Comparison of ENCODE assay signal across 2 cellular contexts in genomic region chr20:37397954-37398749, GRCh38.
A peak's percentile ranks its signal among the peaks of the same experiment; 100 is the strongest.
TF ChIP-seq lines count a peak whose summit lies in the region.

No MANE protein-coding gene starts in this region.

TF ChIP-seq in WTC11, 78 proteins besides CTCF, POLR2A, EP300 and RAD21:
- TF ChIP-seq ZNF281 (CRISPR knock-in tag; IDR thresholded peaks at IDR 0.05) (no peak), ATF1 (CRISPR knock-in tag; IDR thresholded peaks at IDR 0.05) (peak; percentile 39; the same call in 1 of the 2 replicates)
TF ChIP-seq in WTC11: peak in this region for 1.

TF ChIP-seq in HepG2, 621 proteins besides CTCF, POLR2A, EP300 and RAD21:
- TF ChIP-seq KLF13 (CRISPR knock-in tag; IDR thresholded peaks at IDR 0.05) (peak; percentile 24; the same call in 1 of the 2 replicates), ZBTB33 (CRISPR knock-in tag; IDR thresholded peaks at IDR 0.05) (peak; percentile 88), ZNF768 (CRISPR knock-in tag; IDR thresholded peaks at IDR 0.05) (peak; percentile 48; the same call in 1 of the 2 replicates), GRHL1 (CRISPR knock-in tag; conservative IDR thresholded peaks at IDR 0.05) (no peak), MATR3 (CRISPR knock-in tag; IDR thresholded peaks at IDR 0.05) (peak; percentile 52; the same call in 1 of the 2 replicates), ZFP36L2 (CRISPR knock-in tag; IDR thresholded peaks at IDR 0.05) (no peak), HOXA7 (CRISPR knock-in tag; IDR thresholded peaks at IDR 0.05) (0 out of 2 replicates have a peak, but pooled peaks have one; percentile 54), RCOR2 (CRISPR knock-in tag; IDR thresholded peaks at IDR 0.05) (no peak), ZNF713 (CRISPR knock-in tag; IDR thresholded peaks at IDR 0.05) (0 out of 2 replicates have a peak, but pooled peaks have one; percentile 2), EED (CRISPR knock-in tag; IDR thresholded peaks at IDR 0.05) (peak; percentile 67; the same call in 1 of the 2 replicates), ZNF709 (CRISPR knock-in tag; IDR thresholded peaks at IDR 0.05) (no peak), NONO (IDR thresholded peaks at IDR 0.05) (no peak), NONO (CRISPR knock-in tag; conservative IDR thresholded peaks at IDR 0.05) (peak; percentile 39; the same call in 1 of the 2 replicates), FIP1L1 (IDR thresholded peaks at IDR 0.05; ENCODE audit: borderline replicate concordance, insufficient read depth, low read depth, low read length) (0 out of 2 replicates have a peak, but pooled peaks have one; percentile 33), ZNF629 (CRISPR knock-in tag; conservative IDR thresholded peaks at IDR 0.05) (peak; percentile 96), ZNF788 (CRISPR knock-in tag; IDR thresholded peaks at IDR 0.05; ENCODE audit: borderline replicate concordance) (0 out of 2 replicates have a peak, but pooled peaks have one; percentile 17), TCF7L2 (IDR thresholded peaks at IDR 0.05; ENCODE audit: low read depth, low read length) (no peak), CREBL2 (CRISPR knock-in tag; IDR thresholded peaks at IDR 0.05; ENCODE audit: borderline replicate concordance) (0 out of 2 replicates have a peak, but pooled peaks have one; percentile 4), ZBTB7A (CRISPR knock-in tag; IDR thresholded peaks at IDR 0.05) (0 out of 2 replicates have a peak, but pooled peaks have one; percentile 7), ZNF691 (CRISPR knock-in tag; IDR thresholded peaks at IDR 0.05; ENCODE audit: borderline replicate concordance, low read depth) (0 out of 2 replicates have a peak, but pooled peaks have one; percentile 17), ZBTB26 (CRISPR knock-in tag; IDR thresholded peaks at IDR 0.05; ENCODE audit: borderline replicate concordance) (0 out of 2 replicates have a peak, but pooled peaks have one; percentile 58), HMGXB4 (CRISPR knock-in tag; IDR thresholded peaks at IDR 0.05; ENCODE audit: borderline replicate concordance in 1 of 2, low read depth in 1 of 2) (0 out of 4 replicates have a peak, but pooled peaks of 1 of the 2 experiments have one; percentile 3), HNRNPLL (IDR thresholded peaks at IDR 0.05; ENCODE audit: low read depth, low read length, poor library complexity, severe bottlenecking) (peak; percentile 13), ZMYM3 (CRISPR knock-in tag; IDR thresholded peaks at IDR 0.05) (peak; percentile 76), HNF1B (CRISPR knock-in tag; IDR thresholded peaks at IDR 0.05) (no peak), AGO2 (optimal IDR thresholded peaks at IDR 0.05; ENCODE audit: low read depth, low read length) (peak; percentile 77), ZNF274 (CRISPR knock-in tag; IDR thresholded peaks at IDR 0.05) (0 out of 2 replicates have a peak, but pooled peaks have one; percentile 7), PAF1 (CRISPR knock-in tag; IDR thresholded peaks at IDR 0.05) (0 out of 2 replicates have a peak, but pooled peaks have one; percentile 61), DPF2 (CRISPR knock-in tag; IDR thresholded peaks at IDR 0.05; ENCODE audit: borderline replicate concordance, low read depth) (peak; percentile 8; the same call in 1 of the 2 replicates), MIXL1 (CRISPR knock-in tag; IDR thresholded peaks at IDR 0.05) (no peak), THAP11 (CRISPR knock-in tag; IDR thresholded peaks at IDR 0.05) (no peak), DZIP1 (CRISPR knock-in tag; IDR thresholded peaks at IDR 0.05) (peak; percentile 6; the same call in 1 of the 2 replicates), ZNF350 (CRISPR knock-in tag; IDR thresholded peaks at IDR 0.05; ENCODE audit: borderline replicate concordance, low read depth) (0 out of 2 replicates have a peak, but pooled peaks have one; percentile 4), ZBTB49 (CRISPR knock-in tag; IDR thresholded peaks at IDR 0.05; ENCODE audit: borderline replicate concordance) (no peak), ZNF34 (CRISPR knock-in tag; IDR thresholded peaks at IDR 0.05; ENCODE audit: borderline replicate concordance) (0 out of 2 replicates have a peak, but pooled peaks have one; percentile 13), ZNF770 (CRISPR knock-in tag; IDR thresholded peaks at IDR 0.05) (peak; percentile 88; the same call in 1 of the 2 replicates), ZBTB38 (CRISPR knock-in tag; IDR thresholded peaks at IDR 0.05) (peak; percentile 87; the same call in 1 of the 2 replicates), ZNF772 (CRISPR knock-in tag; IDR thresholded peaks at IDR 0.05) (0 out of 2 replicates have a peak, but pooled peaks have one; percentile 4), NR2F1 (CRISPR knock-in tag; IDR thresholded peaks at IDR 0.05) (0 out of 4 replicates have a peak, but pooled peaks of 1 of the 2 experiments have one; percentile 5)
